ENCODE assay signal across 1 cellular context in genomic region chr7:28832669-28833068, GRCh38.
TF ChIP-seq lines count a peak whose summit lies in the region.

No MANE protein-coding gene starts in this region.

TF ChIP-seq in WTC11, 78 proteins besides CTCF, POLR2A, EP300 and RAD21 (continued from another document):
- TF ChIP-seq, protein P1, sequence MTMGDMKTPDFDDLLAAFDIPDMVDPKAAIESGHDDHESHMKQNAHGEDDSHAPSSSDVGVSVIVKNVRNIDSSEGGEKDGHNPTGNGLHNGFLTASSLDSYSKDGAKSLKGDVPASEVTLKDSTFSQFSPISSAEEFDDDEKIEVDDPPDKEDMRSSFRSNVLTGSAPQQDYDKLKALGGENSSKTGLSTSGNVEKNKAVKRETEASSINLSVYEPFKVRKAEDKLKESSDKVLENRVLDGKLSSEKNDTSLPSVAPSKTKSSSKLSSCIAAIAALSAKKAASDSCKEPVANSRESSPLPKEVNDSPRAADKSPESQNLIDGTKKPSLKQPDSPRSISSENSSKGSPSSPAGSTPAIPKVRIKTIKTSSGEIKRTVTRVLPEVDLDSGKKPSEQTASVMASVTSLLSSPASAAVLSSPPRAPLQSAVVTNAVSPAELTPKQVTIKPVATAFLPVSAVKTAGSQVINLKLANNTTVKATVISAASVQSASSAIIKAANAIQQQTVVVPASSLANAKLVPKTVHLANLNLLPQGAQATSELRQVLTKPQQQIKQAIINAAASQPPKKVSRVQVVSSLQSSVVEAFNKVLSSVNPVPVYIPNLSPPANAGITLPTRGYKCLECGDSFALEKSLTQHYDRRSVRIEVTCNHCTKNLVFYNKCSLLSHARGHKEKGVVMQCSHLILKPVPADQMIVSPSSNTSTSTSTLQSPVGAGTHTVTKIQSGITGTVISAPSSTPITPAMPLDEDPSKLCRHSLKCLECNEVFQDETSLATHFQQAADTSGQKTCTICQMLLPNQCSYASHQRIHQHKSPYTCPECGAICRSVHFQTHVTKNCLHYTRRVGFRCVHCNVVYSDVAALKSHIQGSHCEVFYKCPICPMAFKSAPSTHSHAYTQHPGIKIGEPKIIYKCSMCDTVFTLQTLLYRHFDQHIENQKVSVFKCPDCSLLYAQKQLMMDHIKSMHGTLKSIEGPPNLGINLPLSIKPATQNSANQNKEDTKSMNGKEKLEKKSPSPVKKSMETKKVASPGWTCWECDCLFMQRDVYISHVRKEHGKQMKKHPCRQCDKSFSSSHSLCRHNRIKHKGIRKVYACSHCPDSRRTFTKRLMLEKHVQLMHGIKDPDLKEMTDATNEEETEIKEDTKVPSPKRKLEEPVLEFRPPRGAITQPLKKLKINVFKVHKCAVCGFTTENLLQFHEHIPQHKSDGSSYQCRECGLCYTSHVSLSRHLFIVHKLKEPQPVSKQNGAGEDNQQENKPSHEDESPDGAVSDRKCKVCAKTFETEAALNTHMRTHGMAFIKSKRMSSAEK (CRISPR knock-in tag; IDR thresholded peaks at IDR 0.05; ENCODE audit: borderline replicate concordance), result no peak
- TF ChIP-seq PRRX2 (CRISPR knock-in tag; IDR thresholded peaks at IDR 0.05) (no peak), NFYB (CRISPR knock-in tag; conservative IDR thresholded peaks at IDR 0.05; ENCODE audit: low read depth) (no peak), ZNF425 (CRISPR knock-in tag; conservative IDR thresholded peaks at IDR 0.05) (no peak)
TF ChIP-seq in WTC11: peak in this region for 0.
